In the genomic region with DNA sequence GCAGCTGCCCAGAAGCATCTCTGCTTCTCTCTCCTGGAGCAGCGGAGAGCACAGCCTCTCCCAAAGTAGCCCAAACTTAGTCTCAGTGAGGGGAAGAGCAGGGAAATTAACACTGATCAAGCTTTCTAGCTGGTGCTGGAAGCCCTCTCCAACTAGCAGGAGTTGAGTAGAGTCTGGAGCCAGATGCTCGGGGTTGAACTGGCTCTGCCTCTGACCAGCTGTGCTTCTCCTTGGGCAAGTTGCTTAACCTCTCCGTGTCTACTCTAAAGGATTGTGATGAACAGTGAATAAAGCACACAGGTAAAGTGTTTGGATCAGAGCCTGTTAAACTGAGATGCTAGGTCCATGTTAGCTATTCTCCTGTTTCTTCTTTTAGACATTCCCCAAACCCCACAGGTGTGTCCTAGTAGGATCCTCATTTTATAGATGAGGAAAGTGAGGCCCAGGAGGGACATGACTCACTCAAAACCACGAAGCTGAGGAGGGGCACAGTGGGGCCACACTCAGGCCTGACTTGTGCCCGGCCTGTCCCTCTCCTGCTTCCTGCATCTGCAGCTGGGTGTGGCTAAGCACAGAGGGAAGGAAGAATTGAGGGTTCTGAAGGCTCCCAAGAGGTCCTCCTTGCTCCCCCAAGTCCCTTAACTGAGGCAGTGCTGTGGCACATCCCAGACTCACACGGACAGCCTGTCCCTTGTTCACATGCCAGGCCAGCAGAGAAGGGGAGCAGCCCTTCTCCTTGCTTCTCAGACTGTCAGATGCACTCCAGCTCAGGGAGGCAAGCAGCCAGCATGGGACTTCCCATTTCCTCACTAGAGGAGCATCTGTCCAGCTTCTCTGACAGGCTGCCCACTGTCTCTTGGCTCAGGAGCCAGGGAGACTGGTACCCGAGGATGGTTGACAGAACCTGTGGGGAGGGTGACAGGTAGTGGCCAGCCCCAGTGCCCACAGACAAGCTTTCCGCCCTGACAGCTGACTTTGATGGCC, we compare ENCODE assay signal across 2 cellular contexts.
TF ChIP-seq lines count a peak whose summit lies in the region.

No MANE protein-coding gene starts in this region.

TF ChIP-seq in IMR-90, 13 proteins besides CTCF, POLR2A, EP300 and RAD21:
- TF ChIP-seq, protein P1, sequence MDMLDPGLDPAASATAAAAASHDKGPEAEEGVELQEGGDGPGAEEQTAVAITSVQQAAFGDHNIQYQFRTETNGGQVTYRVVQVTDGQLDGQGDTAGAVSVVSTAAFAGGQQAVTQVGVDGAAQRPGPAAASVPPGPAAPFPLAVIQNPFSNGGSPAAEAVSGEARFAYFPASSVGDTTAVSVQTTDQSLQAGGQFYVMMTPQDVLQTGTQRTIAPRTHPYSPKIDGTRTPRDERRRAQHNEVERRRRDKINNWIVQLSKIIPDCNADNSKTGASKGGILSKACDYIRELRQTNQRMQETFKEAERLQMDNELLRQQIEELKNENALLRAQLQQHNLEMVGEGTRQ (IDR thresholded peaks at IDR 0.05; ENCODE audit: low read depth, low read length), result no peak
- no peak for TF ChIP-seq RFX5 (IDR thresholded peaks at IDR 0.05; ENCODE audit: low read depth, low read length)
- no peak for TF ChIP-seq NFE2L2 (IDR thresholded peaks at IDR 0.05; ENCODE audit: low read depth, low read length)
- TF ChIP-seq FOS (IDR thresholded peaks at IDR 0.05; ENCODE audit: low read depth, low read length), result no peak
- no peak for TF ChIP-seq RCOR1 (IDR thresholded peaks at IDR 0.05; ENCODE audit: insufficient replicate concordance, low read length)
- no peak for TF ChIP-seq BHLHE40 (IDR thresholded peaks at IDR 0.05; ENCODE audit: low read depth, low read length)
- TF ChIP-seq MXI1 (IDR thresholded peaks at IDR 0.05; ENCODE audit: borderline replicate concordance, low read depth, low read length), result no peak
- TF ChIP-seq, protein P2, sequence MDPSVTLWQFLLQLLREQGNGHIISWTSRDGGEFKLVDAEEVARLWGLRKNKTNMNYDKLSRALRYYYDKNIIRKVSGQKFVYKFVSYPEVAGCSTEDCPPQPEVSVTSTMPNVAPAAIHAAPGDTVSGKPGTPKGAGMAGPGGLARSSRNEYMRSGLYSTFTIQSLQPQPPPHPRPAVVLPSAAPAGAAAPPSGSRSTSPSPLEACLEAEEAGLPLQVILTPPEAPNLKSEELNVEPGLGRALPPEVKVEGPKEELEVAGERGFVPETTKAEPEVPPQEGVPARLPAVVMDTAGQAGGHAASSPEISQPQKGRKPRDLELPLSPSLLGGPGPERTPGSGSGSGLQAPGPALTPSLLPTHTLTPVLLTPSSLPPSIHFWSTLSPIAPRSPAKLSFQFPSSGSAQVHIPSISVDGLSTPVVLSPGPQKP (IDR thresholded peaks at IDR 0.05; ENCODE audit: borderline replicate concordance, low read depth, low read length), result no peak
- TF ChIP-seq CEBPB (IDR thresholded peaks at IDR 0.05; ENCODE audit: low read depth, low read length), result no peak
- no peak for TF ChIP-seq MAFK (IDR thresholded peaks at IDR 0.05; ENCODE audit: low read depth, low read length)
- TF ChIP-seq MAZ (IDR thresholded peaks at IDR 0.05; ENCODE audit: borderline replicate concordance, low read depth, low read length), result no peak
- TF ChIP-seq CHD1 (IDR thresholded peaks at IDR 0.05; ENCODE audit: low read depth, low read length), result no peak
- TF ChIP-seq SMC3 (IDR thresholded peaks at IDR 0.05; ENCODE audit: low read depth, low read length), result no peak

TF ChIP-seq in H1, 55 proteins besides CTCF, POLR2A, EP300 and RAD21:
- TF ChIP-seq BACH1 (IDR thresholded peaks at IDR 0.05; ENCODE audit: low read length) (no peak), SRF (IDR thresholded peaks at IDR 0.05; ENCODE audit: low read depth, low read length) (no peak), GTF2F1 (IDR thresholded peaks at IDR 0.05; ENCODE audit: borderline replicate concordance, low read depth, low read length) (no peak), BCL11A (IDR thresholded peaks at IDR 0.05; ENCODE audit: low read depth in 2 of 2, low read length in 2 of 2) (no peak)
